In the genomic region with DNA sequence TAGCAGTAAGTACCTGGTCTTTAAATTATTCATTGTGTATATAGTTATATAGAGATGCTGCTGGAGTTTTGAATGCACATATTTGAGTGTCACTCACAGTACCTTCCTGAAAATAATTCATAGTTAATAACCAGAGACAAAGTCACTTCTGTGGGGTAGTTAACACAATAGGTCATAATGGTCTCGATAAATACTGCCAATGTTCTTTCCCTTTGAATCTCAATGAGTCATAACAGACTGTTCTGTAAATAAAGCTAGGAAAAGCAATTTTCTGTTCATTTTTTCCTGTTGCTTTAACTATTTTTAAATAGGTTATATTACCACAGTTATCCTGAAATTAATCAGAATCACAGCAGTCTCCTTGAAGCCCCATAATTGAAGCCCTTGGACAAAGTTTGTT, we compare ENCODE assay signal across 24 cellular contexts.
DNase-seq lines count a peak whose midpoint lies in the region; ATAC-seq, FAIRE-seq and TF ChIP-seq lines count a peak whose summit lies in the region.
"Had no signal": no experiment of that assay in that cellular context is flagged by ENCODE, and none has a peak within 500 bp of the region (broad histone marks: within the 10 kb centered on the region; RNA-seq: fewer than 3 reads in every experiment).

No MANE protein-coding gene starts in this region.

- H3K9me3 ChIP-seq in A549 (no peaks in the 10 kb centered on the region), lower lobe of right lung (no peaks in the 10 kb centered on the region), right cardiac atrium (ENCODE audit: control insufficient read depth, low read length) (no peaks in the 10 kb centered on the region), neuronal stem cell (replicated peaks in 1 of 2; ENCODE audit: control insufficient read depth in 2 of 2, insufficient read depth in 1 of 2, low read depth in 1 of 2, low read length in 2 of 2) (no peaks in the 10 kb centered on the region)
- H3K9me3 ChIP-seq: SJCRH30, vagina had no signal

- TF ChIP-seq EP300 in A549 (IDR thresholded peaks at IDR 0.05) = no peak

- no peaks in the 10 kb centered on the region for H3K36me3 Mint-ChIP-seq in endothelial cell (ENCODE audit: low read depth, unreplicated experiment)

- H3K27ac ChIP-seq in A549 = peak overlapping the region in 1 of 2 experiments; percentile 20; a peak in 1 of 6 replicates
- H3K27ac ChIP-seq in lower lobe of right lung = no peak overlapping the region
- no peak overlapping the region for H3K27ac ChIP-seq in right cardiac atrium (ENCODE audit: low read length)
- no peak overlapping the region for H3K27ac ChIP-seq in neuronal stem cell (replicated peaks; ENCODE audit: low read length)
- H3K27ac ChIP-seq: coronary artery, SJCRH30, vagina had no signal

- no peak overlapping the region for H2AFZ ChIP-seq in neuronal stem cell (ENCODE audit: low read length)

- CTCF ChIA-PET in A549 (lab: Yijun Ruan, JAX) = interaction anchor here (1.2 kb wide), 1 partner anchor 34 kb away, joined by 3 read pairs; no protein-coding TSS in a partner anchor

- no peaks in the 10 kb centered on the region for H3K79me1 ChIP-seq in neuronal stem cell (ENCODE audit: low read depth, low read length)

- no peaks in the 10 kb centered on the region for H3K27me3 Mint-ChIP-seq in endothelial cell (ENCODE audit: unreplicated experiment)
- H3K27me3 Mint-ChIP-seq: activated CD4-positive, alpha-beta memory T cell treated with anti-CD3 and anti-CD28 coated beads, Interleukin-2, amount 10 ng/mL, durations not matched to agents 7 days and 5 days; progenitor cell of endocrine pancreas; T-helper 17 cell had no signal

- no peaks in the 10 kb centered on the region for H3K27me3 ChIP-seq in lower lobe of right lung (ENCODE audit: low read depth)
- H3K27me3 ChIP-seq in right cardiac atrium (ENCODE audit: control insufficient read depth, insufficient read depth) = no peaks in the 10 kb centered on the region
- H3K27me3 ChIP-seq in neuronal stem cell (ENCODE audit: control insufficient read depth in 3 of 3, insufficient read depth in 3 of 3, low read depth in 1 of 3, low read length in 3 of 3) = no peaks in the 10 kb centered on the region
- H3K27me3 ChIP-seq: SJCRH30, vagina had no signal

- no peak for TF ChIP-seq RAD21 in A549 (conservative IDR thresholded peaks at IDR 0.05 in 1 of 2, IDR thresholded peaks at IDR 0.05 in 1 of 2)

- peak in 1 of 2 experiments; percentile 38; a peak in 1 of 6 replicates for ATAC-seq in A549
- ATAC-seq in lower lobe of right lung = no peak
- ATAC-seq in right cardiac atrium = no peak
- ATAC-seq: T-helper 17 cell had no signal

- no peak overlapping the region for H2AK5ac ChIP-seq in neuronal stem cell (ENCODE audit: low read depth, low read length)

- H2BK5ac ChIP-seq in neuronal stem cell (ENCODE audit: low read length) = no peak overlapping the region

- no peak overlapping the region for H4K8ac ChIP-seq in neuronal stem cell (ENCODE audit: low read depth, low read length)

- H3K4me3 ChIP-seq in A549 (no peak overlapping the region), lower lobe of right lung (no peak overlapping the region), right cardiac atrium (ENCODE audit: low read length) (no peak overlapping the region), neuronal stem cell (ENCODE audit: low read length in 2 of 2) (no peak overlapping the region)
- H3K4me3 ChIP-seq: coronary artery, SJCRH30, vagina had no signal

- H2BK120ac ChIP-seq in neuronal stem cell (ENCODE audit: low read depth, low read length) = no peak overlapping the region

- H4K91ac ChIP-seq in neuronal stem cell (ENCODE audit: low read depth, low read length, poor library complexity) = no peak overlapping the region

- no peak overlapping the region for H3K14ac ChIP-seq in neuronal stem cell (ENCODE audit: low read length)

- H3K36me3 ChIP-seq in lower lobe of right lung = peaks cover 9% of the 10 kb centered on the region
- peaks cover 5 to 39% of the 10 kb centered on the region in 2 donors for H3K36me3 ChIP-seq in neuronal stem cell (replicated peaks in 1 of 2; ENCODE audit: control insufficient read depth in 2 of 2, insufficient read depth in 2 of 2, low read length in 2 of 2)

- peaks cover 11% of the 10 kb centered on the region for H3K4me1 Mint-ChIP-seq in endothelial cell (ENCODE audit: unreplicated experiment)
- H3K4me1 Mint-ChIP-seq: activated CD4-positive, alpha-beta memory T cell treated with anti-CD3 and anti-CD28 coated beads, Interleukin-2, amount 10 ng/mL, durations not matched to agents 7 days and 5 days; nephron progenitor cell had no signal

- no peak overlapping the region for H3K23ac ChIP-seq in neuronal stem cell (ENCODE audit: low read depth, low read length, poor library complexity)

- H3K4me3 Mint-ChIP-seq in endothelial cell (ENCODE audit: unreplicated experiment) = no peak overlapping the region
- H3K4me3 Mint-ChIP-seq: activated CD4-positive, alpha-beta memory T cell treated with anti-CD3 and anti-CD28 coated beads, Interleukin-2, amount 10 ng/mL, durations not matched to agents 7 days and 5 days; activated naive CD4-positive, alpha-beta T cell treated with anti-CD3 and anti-CD28 coated beads for 36 hours; nephron progenitor cell; T-helper 17 cell had no signal

- POLR2A ChIA-PET in A549 (lab: Yijun Ruan, JAX) = interaction anchor here (1.0 kb wide), 1 partner anchor 111 kb away, joined by 3 read pairs; the partner anchor contains the start of gene ZNF18

- H2BK12ac ChIP-seq in neuronal stem cell (ENCODE audit: low read length) = no peak overlapping the region

- WGBS in A549 (ENCODE audit: missing lambda C conversion rate) = 5% methylated on average over 1 of the region's 1 CpG
- 42% methylated on average over 1 of the region's 1 CpG for WGBS in right cardiac atrium
- WGBS in neuronal stem cell (ENCODE audit: extremely low coverage in 2 of 2, insufficient read length in 2 of 2, insufficient replicate concordance in 1 of 2), 2 donors = no CpG with 5 or more reads among the region's 1 CpG

- H2BK15ac ChIP-seq in neuronal stem cell (ENCODE audit: low read length) = no peak overlapping the region

- FAIRE-seq in A549 (lab: Jason Lieb, UNC) = no peak
- FAIRE-seq: HTR-8/SVneo had no signal

- no peak overlapping the region for H3K27ac Mint-ChIP-seq in endothelial cell (ENCODE audit: unreplicated experiment)
- H3K27ac Mint-ChIP-seq: activated CD4-positive, alpha-beta memory T cell treated with anti-CD3 and anti-CD28 coated beads, Interleukin-2, amount 10 ng/mL, durations not matched to agents 7 days and 5 days; activated naive CD4-positive, alpha-beta T cell treated with anti-CD3 and anti-CD28 coated beads for 36 hours; nephron progenitor cell; progenitor cell of endocrine pancreas; T-helper 17 cell had no signal

- H3K4me2 ChIP-seq in A549 (peak overlapping the region; percentile 47), neuronal stem cell (ENCODE audit: insufficient read depth, low read length, poor library complexity, severe bottlenecking) (no peak overlapping the region)

- DNase-seq in A549 (ENCODE audit: low read depth in 1 of 2, low spot score in 1 of 2) (no peak), HCEC 1CT (peak; percentile 34), astrocyte of the hippocampus (ENCODE audit: low read depth, low spot score) (peak; percentile 19), foreskin melanocyte (peak; percentile 13), endothelial cell (ENCODE audit: low spot score) (no peak), lower lobe of right lung (no peak), right cardiac atrium (no peak), neuronal stem cell (ENCODE audit: low spot score) (no peak)
- DNase-seq: activated CD4-positive, alpha-beta memory T cell treated with anti-CD3 and anti-CD28 coated beads, Interleukin-2, amount 10 ng/mL, durations not matched to agents 7 days and 5 days; activated naive CD4-positive, alpha-beta T cell treated with anti-CD3 and anti-CD28 coated beads for 36 hours; activated T-cell treated with anti-CD3 and anti-CD28 coated beads, Interleukin-2, amount 50 U/mL, for 1 hour; aorta; DMS153; Karpas-422; NCI-H526; nephron progenitor cell; SJCRH30; stimulated activated CD8-positive, alpha-beta memory T cell treated with anti-CD3 and anti-CD28 coated beads, Interleukin-4, amount 100 ng/mL, for 48 hours; substantia nigra; T-helper 17 cell had no signal

- TF ChIP-seq POLR2A in A549 (IDR thresholded peaks at IDR 0.05; ENCODE audit: low read length) = no peak

- H3K18ac ChIP-seq in neuronal stem cell (ENCODE audit: low read length) = no peak overlapping the region

- peaks cover 24% of the 10 kb centered on the region for H3K4me1 ChIP-seq in A549
- H3K4me1 ChIP-seq in lower lobe of right lung = peaks cover 4% of the 10 kb centered on the region
- H3K4me1 ChIP-seq in right cardiac atrium (ENCODE audit: control insufficient read depth, insufficient read depth, low read length) = no peaks in the 10 kb centered on the region
- H3K4me1 ChIP-seq in neuronal stem cell (ENCODE audit: control insufficient read depth in 2 of 2, insufficient read depth in 1 of 2, low read depth in 1 of 2, low read length in 2 of 2) = no peaks in the 10 kb centered on the region
- H3K4me1 ChIP-seq: vagina had no signal

- H3K9ac ChIP-seq in neuronal stem cell (ENCODE audit: low read depth, low read length, poor library complexity) = no peak overlapping the region

- H3K4ac ChIP-seq in neuronal stem cell (ENCODE audit: low read length) = no peak overlapping the region

- no peak for TF ChIP-seq CTCF in A549 (IDR thresholded peaks at IDR 0.05)
- TF ChIP-seq CTCF in endothelial cell (IDR thresholded peaks at IDR 0.05; ENCODE audit: unreplicated experiment) = no peak
- TF ChIP-seq CTCF in lower lobe of right lung (IDR thresholded peaks at IDR 0.05) = no peak

- no peaks in the 10 kb centered on the region for H3K9me3 Mint-ChIP-seq in endothelial cell (ENCODE audit: unreplicated experiment)
- H3K9me3 Mint-ChIP-seq: activated CD4-positive, alpha-beta memory T cell treated with anti-CD3 and anti-CD28 coated beads, Interleukin-2, amount 10 ng/mL, durations not matched to agents 7 days and 5 days; activated naive CD4-positive, alpha-beta T cell treated with anti-CD3 and anti-CD28 coated beads for 36 hours; nephron progenitor cell had no signal

- intact Hi-C loops in lower lobe of right lung (cut with DNase I) (no loop called here), right cardiac atrium (cut with DNase I) (no loop called here)

TF ChIP-seq in A549, 52 proteins besides CTCF, POLR2A, EP300 and RAD21 (continues in another document):
- TF ChIP-seq HOXA7 (CRISPR knock-in tag; IDR thresholded peaks at IDR 0.05) (no peak), KDM1A (IDR thresholded peaks at IDR 0.05; ENCODE audit: low read depth) (no peak), FOSL2 (IDR thresholded peaks at IDR 0.05) (peak; percentile 39; the same call in 1 of the 2 replicates), FOSL2 (CRISPR knock-in tag; IDR thresholded peaks at IDR 0.05) (peak; percentile 51), RARB (CRISPR knock-in tag; IDR thresholded peaks at IDR 0.05) (no peak)

Comparison
In these comparisons a context has a peak if more than half of its experiments do, and no peak if none do; other contexts are left out.
1. DNase-seq: peak in HCEC 1CT (single experiment), astrocyte of the hippocampus (single experiment) and foreskin melanocyte (single experiment); none in A549 (0 of 2), endothelial cell (single experiment), lower lobe of right lung (single experiment), right cardiac atrium (0 of 3) and neuronal stem cell (single experiment).